26 cellular contexts compared by ENCODE assay signal in genomic region chr18:36050479-36050878, GRCh38.
"Had no signal": no experiment of that assay in that cellular context is flagged by ENCODE, and none has a peak within 500 bp of the region (broad histone marks: within the 10 kb centered on the region; RNA-seq: fewer than 3 reads in every experiment).

No MANE protein-coding gene starts in this region.

- FAIRE-seq: TTC549 had no signal

- H3K27me3 ChIP-seq: adrenal gland had no signal

- H3K4me3 ChIP-seq: adrenal gland, SK-N-MC had no signal

- H3K36me3 ChIP-seq: adrenal gland had no signal

- H3K27ac ChIP-seq: adrenal gland, SK-N-MC had no signal

- ATAC-seq: activated CD4-positive, alpha-beta T cell treated with anti-CD3 and anti-CD28 coated beads for 36 hours; Panc1; Right ventricle myocardium inferior; T-cell had no signal

- DNase-seq: activated CD4-positive, alpha-beta memory T cell treated with anti-CD3 and anti-CD28 coated beads, Interleukin-2, amount 10 ng/mL, durations not matched to agents 7 days and 5 days; activated CD4-positive, alpha-beta T cell treated with anti-CD3 and anti-CD28 coated beads for 36 hours; activated CD4-positive, alpha-beta T cell treated with anti-CD3 and anti-CD28 coated beads, Interleukin-2, amount 50 U/mL, for 1 hour; activated naive CD4-positive, alpha-beta T cell treated with anti-CD3 and anti-CD28 coated beads, Interleukin-2, amount 50 U/mL, for 16 hours; activated naive CD8-positive, alpha-beta T cell treated with anti-CD3 and anti-CD28 coated beads, Interleukin-2, amount 10 ng/mL, durations not matched to agents 7 days and 5 days; activated T-cell treated with anti-CD3 and anti-CD28 coated beads for 4 hours; activated T-cell treated with anti-CD3 and anti-CD28 coated beads, Interleukin-2, amount 50 U/mL, for 48 hours; adrenal gland; anterior cingulate cortex; NCI-H1092; NCI-H1417; NCI-H1930; NCI-H2171; NCI-H2227 treated with DMSO at 0.1 percent for 48 hours; NCI-H510A; NCI-H526 treated with DMSO at 0.1 percent for 48 hours; NK-92 treated with Interleukin-12 subunit alpha and Interleukin-12 subunit beta, amount 100 ng/mL, for 24 hours; OCI-M1; RPMI8226; T-cell; T-helper 2 cell; T1000 had no signal
